In the genomic region with DNA sequence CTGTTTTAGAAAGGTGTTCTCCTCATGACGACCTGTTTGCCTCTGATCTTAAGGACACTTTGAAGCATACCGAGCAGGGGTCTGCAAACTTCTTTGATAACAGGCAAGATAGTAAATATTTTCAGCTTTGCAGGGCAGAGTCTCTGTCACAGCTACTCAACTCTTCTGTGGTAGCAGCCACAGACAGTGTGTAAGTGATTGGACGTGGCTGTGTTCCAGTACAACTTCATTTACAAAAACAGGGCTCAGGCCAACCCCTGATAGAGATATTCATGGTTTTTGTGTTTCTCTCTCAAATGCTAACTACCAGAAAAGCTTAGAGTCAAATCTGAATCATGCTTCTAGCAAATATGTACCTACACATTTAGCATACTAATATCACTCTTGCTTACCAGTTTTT, we compare ENCODE assay signal across 8 cellular contexts. TPM values are rescaled to one million over a fixed set of nuclear protein-coding genes. Genes with fewer than 3 reads are reported as not detected.
DNase-seq lines count a peak whose midpoint lies in the region; ATAC-seq lines count a peak whose summit lies in the region.

No MANE protein-coding gene starts in this region.

- H3K4me3 ChIP-seq in thymus (ENCODE audit: low read length) = no peak overlapping the region

- H3K36me3 ChIP-seq in thymus (ENCODE audit: control insufficient read depth, insufficient read depth) = peaks cover 17% of the 10 kb centered on the region

- H3K4me1 ChIP-seq in thymus (ENCODE audit: control insufficient read depth, insufficient read depth, low read length) = peaks cover 47% of the 10 kb centered on the region

- no peaks in the 10 kb centered on the region for H3K27me3 ChIP-seq in thymus (ENCODE audit: control insufficient read depth, insufficient read depth)

- peak overlapping the region; percentile 91 for H3K27ac ChIP-seq in thymus (ENCODE audit: low read depth)

- ATAC-seq in GM18498 (IDR thresholded peaks at IDR 0.05; ENCODE audit: unreplicated experiment) (peak; percentile 30), HG02588 (IDR thresholded peaks at IDR 0.05; ENCODE audit: unreplicated experiment) (peak; percentile 26), HG02970 (IDR thresholded peaks at IDR 0.05; ENCODE audit: low FRiP score, unreplicated experiment) (no peak), left colon (no peak)

- intact Hi-C loops in left colon (cut with DNase I, micrococcal nuclease) = no loop called here

- no peaks in the 10 kb centered on the region for H3K9me3 ChIP-seq in thymus (ENCODE audit: control insufficient read depth)

- DNase-seq in RPMI8226 = peak; percentile 31
- peak; percentile 8 for DNase-seq in glomerular visceral epithelial cell (ENCODE audit: extremely low spot score)
- no peak for DNase-seq in left colon
- DNase-seq in AG20443 (ENCODE audit: low spot score) = no peak

- 11% methylated on average over 3 of the region's 3 CpGs for WGBS in thymus

RNA-seq across cellular contexts. Expression of a gene that starts 51.5 kb away (rescaled TPM):
- 51.3 TPM for polyA plus RNA-seq in thymus
- 10 to 100 TPM; 43.0 to 57.6 TPM for total RNA-seq in left colon

Comparison
In these comparisons a context has a peak if more than half of its experiments do, and no peak if none do; other contexts are left out.
1. ATAC-seq: peak in GM18498 (single experiment) and HG02588 (single experiment); none in HG02970 (single experiment) and left colon (single experiment).
2. DNase-seq: peak in RPMI8226 (single experiment) and glomerular visceral epithelial cell (single experiment); none in left colon (0 of 2) and AG20443 (single experiment).